Comparison of ENCODE assay signal across 1 cellular context in genomic region chr11:64838600-64839334, GRCh38.
TF ChIP-seq lines count a peak whose summit lies in the region.

No MANE protein-coding gene starts in this region.

TF ChIP-seq in IMR-90, 13 proteins besides CTCF, POLR2A, EP300 and RAD21:
- no peak for TF ChIP-seq FOS (IDR thresholded peaks at IDR 0.05; ENCODE audit: low read depth, low read length)
- no peak for TF ChIP-seq MAZ (IDR thresholded peaks at IDR 0.05; ENCODE audit: borderline replicate concordance, low read depth, low read length)
